Comparison of ENCODE assay signal across 8 cellular contexts in the genomic region with DNA sequence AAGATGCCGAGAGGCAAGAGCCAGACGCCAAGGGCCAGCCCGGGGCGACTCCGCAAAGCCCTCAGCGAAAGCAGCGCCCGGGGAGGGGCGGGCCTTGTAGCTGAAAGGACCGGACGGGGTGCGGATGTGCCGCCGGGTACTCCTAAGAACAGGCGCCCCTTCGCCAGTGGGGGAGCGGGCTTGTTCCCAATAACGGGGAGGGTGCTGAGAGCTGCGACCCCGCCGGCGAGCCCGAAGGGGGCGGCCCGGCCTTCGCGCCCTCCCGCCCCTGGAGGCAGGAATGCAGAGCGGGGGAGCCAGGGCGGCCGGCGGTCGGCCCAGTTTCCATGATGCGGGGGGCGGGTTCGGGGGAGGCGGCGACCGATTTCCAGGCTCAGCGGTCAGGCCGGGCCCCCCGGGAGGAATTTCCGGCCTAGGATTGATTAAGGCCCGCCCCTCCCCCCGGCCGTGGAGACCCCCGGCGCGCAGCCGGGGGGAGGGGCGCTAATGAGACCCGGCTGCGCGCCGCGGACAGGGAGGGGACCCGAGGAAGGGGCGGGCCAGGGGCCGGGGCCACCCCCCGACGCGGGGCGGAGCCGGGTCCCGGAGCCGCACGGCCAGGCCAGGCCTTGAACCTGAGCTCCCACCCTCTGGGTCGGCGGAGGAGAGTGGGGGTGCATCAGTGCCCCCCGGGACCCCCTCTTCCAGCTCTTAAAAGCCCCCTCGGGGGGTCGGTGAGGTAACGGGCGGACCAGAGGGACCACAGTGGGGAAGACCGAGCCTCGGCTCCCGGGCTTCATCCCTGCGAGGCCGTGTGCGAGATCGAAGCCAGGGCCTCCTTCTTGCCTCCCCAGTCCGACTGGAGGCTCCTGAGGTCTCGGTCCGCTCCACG. TPM values are rescaled to one million over a fixed set of nuclear protein-coding genes. Genes with fewer than 3 reads are reported as not detected.
DNase-seq lines count a peak whose midpoint lies in the region; ATAC-seq and TF ChIP-seq lines count a peak whose summit lies in the region.

No MANE protein-coding gene starts in this region.

- H3K79me2 ChIP-seq in parathyroid adenoma, result no peaks in the 10 kb centered on the region

- WGBS in urinary bladder, result 2% methylated on average over 85 of the region's 85 CpGs

- CTCF ChIA-PET in RWPE1 (lab: Yijun Ruan, JAX), result interaction anchor here (0.5 to 1.6 kb wide), 6 partner anchors 8 to 350 kb away, joined by 3 to 4 read pairs (median 3); no protein-coding TSS in a partner anchor

- H3K4me2 ChIP-seq in parathyroid adenoma (ENCODE audit: low read length), result peak overlapping the region; percentile 98

- POLR2A ChIA-PET in RWPE1 (lab: Yijun Ruan, JAX; ENCODE audit: low non-redundant PET), result no interaction called here

- DNase-seq in GM13977 (ENCODE audit: low spot score) (peak; percentile 86), RWPE1 (ENCODE audit: low spot score) (peak; percentile 67), glomerular visceral epithelial cell (ENCODE audit: extremely low spot score) (peak; percentile 76), NAMALWA (ENCODE audit: low spot score) (no peak)
- peak; percentile 68 for DNase-seq in activated naive CD4-positive, alpha-beta T cell treated with Interleukin-2 at 50 U/mL for 16 hours

- H3K36me3 ChIP-seq in parathyroid adenoma (ENCODE audit: control insufficient read depth, insufficient read depth, low read length) (no peaks in the 10 kb centered on the region), urinary bladder (ENCODE audit: insufficient read depth) (no peaks in the 10 kb centered on the region)

- peak overlapping the region; percentile 53 for H3K9ac ChIP-seq in parathyroid adenoma

- no peaks in the 10 kb centered on the region for H3K27me3 ChIP-seq in parathyroid adenoma (ENCODE audit: control insufficient read depth, insufficient read depth, low read length)

- H3K4me3 ChIP-seq in parathyroid adenoma (ENCODE audit: low read depth, low read length) (peak overlapping the region; percentile 81), urinary bladder (ENCODE audit: low read depth, low read length) (peak overlapping the region; percentile 52)

- in situ Hi-C loops in GM13977 (cut with MboI; ENCODE audit: low pct_unique_long_range_greater_than_20kb, low sequenced_read_pairs, unreplicated experiment), result no loop called here

- H3K27ac ChIP-seq in RWPE1 (peak overlapping the region; percentile 16; the same call in 1 of the 2 replicates), parathyroid adenoma (peak overlapping the region; percentile 95), urinary bladder (ENCODE audit: low read depth) (peak overlapping the region; percentile 91)

- H3K4me1 ChIP-seq in parathyroid adenoma (no peaks in the 10 kb centered on the region), urinary bladder (ENCODE audit: insufficient read depth) (peaks cover 3% of the 10 kb centered on the region)

- TF ChIP-seq CTCF in GM13977 (IDR thresholded peaks at IDR 0.05; ENCODE audit: extremely low read depth, insufficient read depth, missing control alignments), result no peak
- TF ChIP-seq CTCF in RWPE1 (conservative IDR thresholded peaks at IDR 0.05; ENCODE audit: low read depth), result peak; percentile 63
- TF ChIP-seq CTCF in parathyroid adenoma (IDR thresholded peaks at IDR 0.05), result peak; percentile 75

- peak overlapping the region; percentile 74 for H2AFZ ChIP-seq in parathyroid adenoma

- ATAC-seq in HG03442 (IDR thresholded peaks at IDR 0.05; ENCODE audit: unreplicated experiment), result no peak

- H3K9me3 ChIP-seq in parathyroid adenoma (ENCODE audit: control insufficient read depth, low read length), result no peaks in the 10 kb centered on the region

RNA-seq across cellular contexts. Expression of a gene that starts 0.9 kb away (rescaled TPM):
- 20.4 TPM for total RNA-seq in urinary bladder
- polyA plus RNA-seq in urinary bladder, result 40.7 TPM

RNA-seq across cellular contexts. Expression of a gene that starts 57.1 kb away (rescaled TPM):
- total RNA-seq in urinary bladder, result 57.3 TPM
- 88.1 TPM for polyA plus RNA-seq in urinary bladder

Comparison
In these comparisons a context has a peak if more than half of its experiments do, and no peak if none do; other contexts are left out.
1. H3K27ac ChIP-seq: peak in every context shown above with its lines; median percentile 95 in parathyroid adenoma; 91 in urinary bladder; 16 in RWPE1.